ENCODE assay signal across 1 cellular context in the genomic region with DNA sequence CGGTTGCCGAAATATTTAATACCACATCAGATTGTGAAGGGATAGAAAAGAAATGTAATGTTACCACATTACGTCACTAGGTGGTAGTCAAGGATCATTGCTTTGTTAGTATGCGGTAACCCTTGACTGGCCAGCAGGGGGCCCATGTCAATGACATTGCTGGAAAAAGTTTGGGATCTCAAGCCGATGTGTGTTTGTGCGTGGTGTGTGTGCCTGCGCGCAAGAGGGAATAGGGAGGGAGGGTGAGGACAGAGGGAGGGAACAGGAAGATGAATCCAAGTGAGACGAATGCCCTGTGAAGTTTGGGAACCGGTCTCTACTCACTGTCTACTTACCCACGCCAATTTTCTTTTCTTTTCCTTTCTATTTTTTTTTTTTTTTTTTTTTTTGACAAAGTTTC.
TF ChIP-seq lines count a peak whose summit lies in the region.

No MANE protein-coding gene starts in this region.

TF ChIP-seq in SK-N-SH, 30 proteins besides CTCF, POLR2A, EP300 and RAD21 (continued from another document):
- TF ChIP-seq, protein P1, sequence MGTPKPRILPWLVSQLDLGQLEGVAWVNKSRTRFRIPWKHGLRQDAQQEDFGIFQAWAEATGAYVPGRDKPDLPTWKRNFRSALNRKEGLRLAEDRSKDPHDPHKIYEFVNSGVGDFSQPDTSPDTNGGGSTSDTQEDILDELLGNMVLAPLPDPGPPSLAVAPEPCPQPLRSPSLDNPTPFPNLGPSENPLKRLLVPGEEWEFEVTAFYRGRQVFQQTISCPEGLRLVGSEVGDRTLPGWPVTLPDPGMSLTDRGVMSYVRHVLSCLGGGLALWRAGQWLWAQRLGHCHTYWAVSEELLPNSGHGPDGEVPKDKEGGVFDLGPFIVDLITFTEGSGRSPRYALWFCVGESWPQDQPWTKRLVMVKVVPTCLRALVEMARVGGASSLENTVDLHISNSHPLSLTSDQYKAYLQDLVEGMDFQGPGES (IDR thresholded peaks at IDR 0.05; ENCODE audit: low read depth, low read length): no peak
- TF ChIP-seq TCF12 (IDR thresholded peaks at IDR 0.05): no peak
- no peak for TF ChIP-seq POLR2AphosphoS5 (IDR thresholded peaks at IDR 0.05; ENCODE audit: low read depth, low read length)
- TF ChIP-seq FOXJ3 (CRISPR knock-in tag; IDR thresholded peaks at IDR 0.05): no peak
- TF ChIP-seq SMC3 (IDR thresholded peaks at IDR 0.05; ENCODE audit: low read depth, low read length): peak; percentile 90
- no peak for TF ChIP-seq TEAD4 (IDR thresholded peaks at IDR 0.05; ENCODE audit: borderline replicate concordance, insufficient read depth)
- TF ChIP-seq, protein P2, sequence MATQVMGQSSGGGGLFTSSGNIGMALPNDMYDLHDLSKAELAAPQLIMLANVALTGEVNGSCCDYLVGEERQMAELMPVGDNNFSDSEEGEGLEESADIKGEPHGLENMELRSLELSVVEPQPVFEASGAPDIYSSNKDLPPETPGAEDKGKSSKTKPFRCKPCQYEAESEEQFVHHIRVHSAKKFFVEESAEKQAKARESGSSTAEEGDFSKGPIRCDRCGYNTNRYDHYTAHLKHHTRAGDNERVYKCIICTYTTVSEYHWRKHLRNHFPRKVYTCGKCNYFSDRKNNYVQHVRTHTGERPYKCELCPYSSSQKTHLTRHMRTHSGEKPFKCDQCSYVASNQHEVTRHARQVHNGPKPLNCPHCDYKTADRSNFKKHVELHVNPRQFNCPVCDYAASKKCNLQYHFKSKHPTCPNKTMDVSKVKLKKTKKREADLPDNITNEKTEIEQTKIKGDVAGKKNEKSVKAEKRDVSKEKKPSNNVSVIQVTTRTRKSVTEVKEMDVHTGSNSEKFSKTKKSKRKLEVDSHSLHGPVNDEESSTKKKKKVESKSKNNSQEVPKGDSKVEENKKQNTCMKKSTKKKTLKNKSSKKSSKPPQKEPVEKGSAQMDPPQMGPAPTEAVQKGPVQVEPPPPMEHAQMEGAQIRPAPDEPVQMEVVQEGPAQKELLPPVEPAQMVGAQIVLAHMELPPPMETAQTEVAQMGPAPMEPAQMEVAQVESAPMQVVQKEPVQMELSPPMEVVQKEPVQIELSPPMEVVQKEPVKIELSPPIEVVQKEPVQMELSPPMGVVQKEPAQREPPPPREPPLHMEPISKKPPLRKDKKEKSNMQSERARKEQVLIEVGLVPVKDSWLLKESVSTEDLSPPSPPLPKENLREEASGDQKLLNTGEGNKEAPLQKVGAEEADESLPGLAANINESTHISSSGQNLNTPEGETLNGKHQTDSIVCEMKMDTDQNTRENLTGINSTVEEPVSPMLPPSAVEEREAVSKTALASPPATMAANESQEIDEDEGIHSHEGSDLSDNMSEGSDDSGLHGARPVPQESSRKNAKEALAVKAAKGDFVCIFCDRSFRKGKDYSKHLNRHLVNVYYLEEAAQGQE (IDR thresholded peaks at IDR 0.05; ENCODE audit: low read depth, low read length): no peak
- TF ChIP-seq GABPA (IDR thresholded peaks at IDR 0.05; ENCODE audit: low read depth): no peak
- TF ChIP-seq ELF1 (IDR thresholded peaks at IDR 0.05): no peak
- TF ChIP-seq MXI1 (IDR thresholded peaks at IDR 0.05; ENCODE audit: low read depth, low read length): peak; percentile 47; the same call in 1 of the 2 replicates
- no peak for TF ChIP-seq SIN3A (IDR thresholded peaks at IDR 0.05; ENCODE audit: borderline replicate concordance, low read depth, low read length)
- TF ChIP-seq, protein P3, sequence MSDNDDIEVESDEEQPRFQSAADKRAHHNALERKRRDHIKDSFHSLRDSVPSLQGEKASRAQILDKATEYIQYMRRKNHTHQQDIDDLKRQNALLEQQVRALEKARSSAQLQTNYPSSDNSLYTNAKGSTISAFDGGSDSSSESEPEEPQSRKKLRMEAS (IDR thresholded peaks at IDR 0.05; ENCODE audit: low read depth): peak; percentile 37; the same call in 1 of the 2 replicates
- TF ChIP-seq NFIC (IDR thresholded peaks at IDR 0.05; ENCODE audit: borderline replicate concordance): no peak
